9 cellular contexts compared by ENCODE assay signal in genomic region chr19:51607920-51608562, GRCh38. TPM values are rescaled to one million over a fixed set of nuclear protein-coding genes. Genes with fewer than 3 reads are reported as not detected.
DNase-seq lines count a peak whose midpoint lies in the region; TF ChIP-seq lines count a peak whose summit lies in the region.
"Had no signal": no experiment of that assay in that cellular context is flagged by ENCODE, and none has a peak within 500 bp of the region (broad histone marks: within the 10 kb centered on the region; RNA-seq: fewer than 3 reads in every experiment).

No MANE protein-coding gene starts in this region.

- peaks cover 19% of the 10 kb centered on the region for H3K4me1 Mint-ChIP-seq in activated CD4-positive, alpha-beta T cell treated with anti-CD3 and anti-CD28 coated beads, Interleukin-2, amount 10 ng/mL, durations not matched to agents 7 days and 5 days
- H3K4me1 Mint-ChIP-seq in endothelial cell (ENCODE audit: unreplicated experiment), result no peaks in the 10 kb centered on the region
- H3K4me1 Mint-ChIP-seq in mesothelial cell of epicardium, result no peaks in the 10 kb centered on the region

- DNase-seq in Daoy (ENCODE audit: low read depth) (peak; percentile 72), MG63 (peak; percentile 76), endothelial cell (ENCODE audit: low spot score) (peak; percentile 97), mesothelial cell of epicardium (ENCODE audit: low spot score in 2 of 2, unreplicated experiment in 2 of 2) (peak in 1 of 2 experiments; percentile 61), NCI-H524 treated with DMSO at 0.1 percent for 48 hours (lab: John Stamatoyannopoulos, UW) (no peak), SW 1271 (lab: John Stamatoyannopoulos, UW) (no peak)
- DNase-seq in activated CD4-positive, alpha-beta T cell treated with anti-CD3 and anti-CD28 coated beads, Interleukin-2, amount 10 ng/mL, durations not matched to agents 7 days and 5 days, result peak; percentile 76
- DNase-seq in stimulated activated naive CD4-positive, alpha-beta T cell treated with Interleukin-2 at 50 U/mL for 16 hours (lab: John Stamatoyannopoulos, UW), result peak; percentile 35

- H3K9me3 Mint-ChIP-seq in activated CD4-positive, alpha-beta T cell treated with anti-CD3 and anti-CD28 coated beads, Interleukin-2, amount 10 ng/mL, durations not matched to agents 7 days and 5 days, result peaks cover 10% of the 10 kb centered on the region
- no peaks in the 10 kb centered on the region for H3K9me3 Mint-ChIP-seq in endothelial cell (ENCODE audit: unreplicated experiment)
- peaks cover 44% of the 10 kb centered on the region for H3K9me3 Mint-ChIP-seq in mesothelial cell of epicardium

- H3K4me3 ChIP-seq in MG63, result no peak overlapping the region
- H3K4me3 ChIP-seq: thoracic aorta had no signal

- peaks cover 12% of the 10 kb centered on the region for H3K27me3 Mint-ChIP-seq in activated CD4-positive, alpha-beta T cell treated with anti-CD3 and anti-CD28 coated beads, Interleukin-2, amount 10 ng/mL, durations not matched to agents 7 days and 5 days
- H3K27me3 Mint-ChIP-seq in endothelial cell (ENCODE audit: unreplicated experiment) (peaks cover 2% of the 10 kb centered on the region), mesothelial cell of epicardium (ENCODE audit: low read depth) (no peaks in the 10 kb centered on the region)

- H3K36me3 Mint-ChIP-seq in activated CD4-positive, alpha-beta T cell treated with anti-CD3 and anti-CD28 coated beads, Interleukin-2, amount 10 ng/mL, durations not matched to agents 7 days and 5 days (ENCODE audit: low read depth), result no peaks in the 10 kb centered on the region
- H3K36me3 Mint-ChIP-seq in endothelial cell (ENCODE audit: low read depth, unreplicated experiment), result no peaks in the 10 kb centered on the region
- H3K36me3 Mint-ChIP-seq in mesothelial cell of epicardium, result peaks cover 4% of the 10 kb centered on the region

- no peak overlapping the region for H3K27ac Mint-ChIP-seq in activated CD4-positive, alpha-beta T cell treated with anti-CD3 and anti-CD28 coated beads, Interleukin-2, amount 10 ng/mL, durations not matched to agents 7 days and 5 days
- H3K27ac Mint-ChIP-seq in endothelial cell (ENCODE audit: unreplicated experiment), result no peak overlapping the region
- no peak overlapping the region for H3K27ac Mint-ChIP-seq in mesothelial cell of epicardium

- no peaks in the 10 kb centered on the region for H3K9me3 ChIP-seq in MG63
- H3K9me3 ChIP-seq: thoracic aorta had no signal

- no peaks in the 10 kb centered on the region for H3K36me3 ChIP-seq in MG63
- H3K36me3 ChIP-seq: thoracic aorta had no signal

- TF ChIP-seq CTCF in endothelial cell (IDR thresholded peaks at IDR 0.05; ENCODE audit: unreplicated experiment) (peak; percentile 79), mesothelial cell of epicardium (IDR thresholded peaks at IDR 0.05; ENCODE audit: unreplicated experiment) (peak; percentile 27)

- no peaks in the 10 kb centered on the region for H3K27me3 ChIP-seq in MG63

- POLR2A ChIA-PET in activated CD4-positive, alpha-beta T cell treated with anti-CD3 and anti-CD28 coated beads, Interleukin-2, amount 10 ng/mL, durations not matched to agents 7 days and 5 days (lab: Charles Lee), result no interaction called here

- H3K4me3 Mint-ChIP-seq in activated CD4-positive, alpha-beta T cell treated with anti-CD3 and anti-CD28 coated beads, Interleukin-2, amount 10 ng/mL, durations not matched to agents 7 days and 5 days, result no peak overlapping the region
- H3K4me3 Mint-ChIP-seq in endothelial cell (ENCODE audit: unreplicated experiment), result no peak overlapping the region
- H3K4me3 Mint-ChIP-seq in mesothelial cell of epicardium, result no peak overlapping the region

- CTCF ChIA-PET in activated CD4-positive, alpha-beta T cell treated with anti-CD3 and anti-CD28 coated beads, Interleukin-2, amount 10 ng/mL, durations not matched to agents 7 days and 5 days (lab: Charles Lee), result no interaction called here

RNA-seq across cellular contexts. Expression of gene SIGLEC5, which starts 22.2 kb away (rescaled TPM):
- 0.74 TPM in 1 of 2 replicates, not detected in the other for total RNA-seq in Daoy (2014; rRNA removed; shearing (Covaris generic))
- total RNA-seq in MG63 (2014; rRNA removed; shearing (Covaris generic); ENCODE audit: low replicate concordance), result not detected in 2 replicates
- total RNA-seq in activated CD4-positive, alpha-beta T cell treated with anti-CD3 and anti-CD28 coated beads, Interleukin-2, amount 10 ng/mL, durations not matched to agents 7 days and 5 days, result not detected
- total RNA-seq in endothelial cell (ENCODE audit: unreplicated experiment) (not detected), mesothelial cell of epicardium (not detected in 3 replicates)

RNA-seq across cellular contexts. Expression of gene ZNF175, which starts 37.0 kb away (rescaled TPM):
- total RNA-seq in Daoy (2014; rRNA removed; shearing (Covaris generic)), result 2.0 and 4.5 TPM in 2 replicates
- total RNA-seq in MG63 (2014; rRNA removed; shearing (Covaris generic); ENCODE audit: low replicate concordance), result 2.9 and 10.9 TPM in 2 replicates
- 1 to 10 TPM; 7.3 to 7.4 TPM for total RNA-seq in activated CD4-positive, alpha-beta T cell treated with anti-CD3 and anti-CD28 coated beads, Interleukin-2, amount 10 ng/mL, durations not matched to agents 7 days and 5 days
- 18.3 TPM for total RNA-seq in endothelial cell (ENCODE audit: unreplicated experiment)
- total RNA-seq in mesothelial cell of epicardium, result 12.2 to 15.2 TPM (median 13.5 TPM) in 3 replicates

RNA-seq across cellular contexts. Expression of gene SIGLEC14, which starts 38.6 kb away (rescaled TPM):
- total RNA-seq in Daoy (2014; rRNA removed; shearing (Covaris generic)), result 0.18 and 0.34 TPM in 2 replicates
- total RNA-seq in MG63 (2014; rRNA removed; shearing (Covaris generic); ENCODE audit: low replicate concordance), result not detected in 2 replicates
- total RNA-seq in activated CD4-positive, alpha-beta T cell treated with anti-CD3 and anti-CD28 coated beads, Interleukin-2, amount 10 ng/mL, durations not matched to agents 7 days and 5 days, result not detected
- total RNA-seq in endothelial cell (ENCODE audit: unreplicated experiment) (0.21 TPM), mesothelial cell of epicardium (not detected in 3 replicates)

Comparison
In these comparisons a context has a peak if more than half of its experiments do, and no peak if none do; other contexts are left out.
1. DNase-seq: peak in Daoy (single experiment), MG63 (single experiment), activated CD4-positive, alpha-beta T cell treated with anti-CD3 and anti-CD28 coated beads, Interleukin-2, amount 10 ng/mL, durations not matched to agents 7 days and 5 days (single experiment), endothelial cell (single experiment) and stimulated activated naive CD4-positive, alpha-beta T cell treated with Interleukin-2 at 50 U/mL for 16 hours (single experiment); none in NCI-H524 treated with DMSO at 0.1 percent for 48 hours (single experiment) and SW 1271 (0 of 2).